In genomic region chr3:76308541-76308940, GRCh38 we compare ENCODE assay signal across 16 cellular contexts.
DNase-seq lines count a peak whose midpoint lies in the region; ATAC-seq, FAIRE-seq and TF ChIP-seq lines count a peak whose summit lies in the region.
"Had no signal": no experiment of that assay in that cellular context is flagged by ENCODE, and none has a peak within 500 bp of the region (broad histone marks: within the 10 kb centered on the region; RNA-seq: fewer than 3 reads in every experiment).

No MANE protein-coding gene starts in this region.

- H3K9me1 ChIP-seq in IMR-90 (ENCODE audit: insufficient read depth, low read length) = 0 out of 2 replicates have a peak, but pooled peaks cover 8% of the 10 kb centered on the region

- H2BK20ac ChIP-seq in IMR-90 (ENCODE audit: low read depth, low read length) = peak overlapping the region; percentile 27; the same call in 1 of the 2 replicates

- no peaks in the 10 kb centered on the region for H3K9me3 Mint-ChIP-seq in neural progenitor cell

- no peak overlapping the region for H3K27ac Mint-ChIP-seq in neural progenitor cell
- H3K27ac Mint-ChIP-seq: CD8-positive, alpha-beta T cell had no signal

- TF ChIP-seq RAD21 in IMR-90 (IDR thresholded peaks at IDR 0.05; ENCODE audit: low read length) = no peak

- no peaks in the 10 kb centered on the region for H3F3A ChIP-seq in neural progenitor cell (ENCODE audit: low read depth)

- H2AK9ac ChIP-seq in IMR-90 (replicated peaks; ENCODE audit: low read depth, low read length, poor library complexity) = no peak overlapping the region

- no peak overlapping the region for H3K4me3 Mint-ChIP-seq in neural progenitor cell
- H3K4me3 Mint-ChIP-seq: CD8-positive, alpha-beta T cell had no signal

- peak overlapping the region; percentile 57; the same call in 1 of the 2 replicates for H3K4me2 ChIP-seq in IMR-90 (ENCODE audit: low read depth, low read length)
- H3K4me2 ChIP-seq in neural progenitor cell = no peak overlapping the region

- H3K27me3 ChIP-seq in IMR-90 (ENCODE audit: control insufficient read depth, insufficient read depth, low read length) (no peaks in the 10 kb centered on the region), neural progenitor cell (no peaks in the 10 kb centered on the region)
- H3K27me3 ChIP-seq: MG63 had no signal

- FAIRE-seq in HTR-8/SVneo (lab: Jason Lieb, UNC) = no peak
- FAIRE-seq: HepG2 had no signal

- H4K20me1 ChIP-seq in IMR-90 (ENCODE audit: insufficient read depth, low read length) = no peaks in the 10 kb centered on the region
- H4K20me1 ChIP-seq in neural progenitor cell (ENCODE audit: low read depth) = no peaks in the 10 kb centered on the region

- H3K23ac ChIP-seq in IMR-90 (ENCODE audit: low read depth, low read length) = no peak overlapping the region; the same call in 1 of the 2 replicates

- peak overlapping the region; percentile 91; the same call in 1 of the 2 replicates for H3K4ac ChIP-seq in IMR-90 (ENCODE audit: low read depth, low read length)

- peak; percentile 8 for DNase-seq in AG08395 (ENCODE audit: low spot score)
- DNase-seq in IMR-90 = peak; percentile 85
- peak; percentile 59 for DNase-seq in fibroblast of peridontal ligament (ENCODE audit: extremely low read depth)
- DNase-seq in skeletal muscle cell (ENCODE audit: low read depth) = peak; percentile 47
- no peak for DNase-seq in NCI-H1436 treated with DMSO at 0.1 percent for 48 hours (lab: John Stamatoyannopoulos, UW)
- no peak for DNase-seq in HTR-8/SVneo (ENCODE audit: insufficient read length, low spot score)
- DNase-seq in neural progenitor cell (ENCODE audit: low spot score) = no peak
- DNase-seq: CD8-positive, alpha-beta T cell; H7; MG63; NCI-H1930; NCI-H2171 treated with DMSO at 0.1 percent for 48 hours; NCI-H82 had no signal

- TF ChIP-seq CTCF in IMR-90 (conservative IDR thresholded peaks at IDR 0.05; ENCODE audit: low read depth, low read length) = no peak
- no peak for TF ChIP-seq CTCF in neural progenitor cell (IDR thresholded peaks at IDR 0.05)

- H2BK15ac ChIP-seq in IMR-90 (ENCODE audit: low read depth, low read length) = no peak overlapping the region

- no peak overlapping the region for H3K14ac ChIP-seq in IMR-90 (replicated peaks; ENCODE audit: low read depth, low read length)

- H3K79me1 ChIP-seq in IMR-90 (ENCODE audit: low read depth in 1 of 2, low read length in 2 of 2) = no peaks in the 10 kb centered on the region; a peak in 2 of 4 replicates

- H3K27ac ChIP-seq in IMR-90 (ENCODE audit: insufficient read depth, low read length) = peak overlapping the region; percentile 79; the same call in 1 of the 2 replicates
- H3K27ac ChIP-seq in neural progenitor cell = no peak overlapping the region
- H3K27ac ChIP-seq: SK-N-MC had no signal

- H3K79me2 ChIP-seq in neural progenitor cell (ENCODE audit: low read depth) = no peaks in the 10 kb centered on the region

- peak overlapping the region; percentile 36; the same call in 1 of the 2 replicates for H3K9ac ChIP-seq in IMR-90 (ENCODE audit: low read depth, low read length)
- no peak overlapping the region for H3K9ac ChIP-seq in neural progenitor cell

- dilution Hi-C loops in IMR-90 (cut with HindIII; ENCODE audit: low sequenced_read_pairs, unreplicated experiment) = no loop called here

- TF ChIP-seq POLR2A in IMR-90 (IDR thresholded peaks at IDR 0.05; ENCODE audit: low read depth, low read length) = no peak

- H3K4me1 Mint-ChIP-seq in neural progenitor cell = no peaks in the 10 kb centered on the region

- H2BK5ac ChIP-seq in IMR-90 (ENCODE audit: low read depth, low read length, poor library complexity, severe bottlenecking) = peak overlapping the region; percentile 91

- POLR2A ChIA-PET in IMR-90 (lab: Charles Lee; ENCODE audit: unreplicated experiment) = no interaction called here

- H4K8ac ChIP-seq in IMR-90 (ENCODE audit: low read depth in 2 of 2, low read length in 2 of 2) = peak overlapping the region in 1 of 2 experiments; percentile 13; a peak in 2 of 4 replicates

- no peaks in the 10 kb centered on the region for H3K9me3 ChIP-seq in IMR-90 (ENCODE audit: control insufficient read depth, insufficient read depth, low read length)
- H3K9me3 ChIP-seq in neural progenitor cell (ENCODE audit: low read depth) = no peaks in the 10 kb centered on the region
- H3K9me3 ChIP-seq: MG63 had no signal

- H2BK120ac ChIP-seq in IMR-90 (ENCODE audit: low read depth, low read length) = peak overlapping the region; percentile 97; the same call in 1 of the 2 replicates

- intact Hi-C loops in IMR-90 (cut with micrococcal nuclease) = loop anchor here (5.0 kb wide), 1 partner anchor 266 kb away; no protein-coding TSS in a partner anchor

- 0 out of 2 replicates have a peak overlapping the region, but pooled peaks have one; percentile 27 for H3K56ac ChIP-seq in IMR-90 (ENCODE audit: extremely low read depth, insufficient read depth, low read length)

- no peaks in the 10 kb centered on the region for H3K36me3 ChIP-seq in IMR-90 (ENCODE audit: control insufficient read depth, insufficient read depth, low read length)
- no peaks in the 10 kb centered on the region for H3K36me3 ChIP-seq in neural progenitor cell
- H3K36me3 ChIP-seq: MG63 had no signal

- H3K4me3 ChIP-seq in IMR-90 (ENCODE audit: insufficient read depth, low read depth, low read length) = no peak overlapping the region
- no peak overlapping the region for H3K4me3 ChIP-seq in skeletal muscle cell (ENCODE audit: low read depth, low read length)
- H3K4me3 ChIP-seq in neural progenitor cell = no peak overlapping the region
- H3K4me3 ChIP-seq: MG63, SK-N-MC had no signal

- no peak overlapping the region for H2AK5ac ChIP-seq in IMR-90 (ENCODE audit: low read depth, low read length)

- CTCF ChIA-PET in IMR-90 (lab: Yijun Ruan, JAX) = no interaction called here

- H3K27me3 Mint-ChIP-seq in neural progenitor cell (ENCODE audit: insufficient read depth, low read depth) = no peaks in the 10 kb centered on the region

- no peaks in the 10 kb centered on the region for H3K36me3 Mint-ChIP-seq in neural progenitor cell
- H3K36me3 Mint-ChIP-seq: CD8-positive, alpha-beta T cell had no signal

- H3K4me1 ChIP-seq in IMR-90 (ENCODE audit: control insufficient read depth, insufficient read depth, low read length) = peaks cover 9% of the 10 kb centered on the region
- H3K4me1 ChIP-seq in neural progenitor cell = no peaks in the 10 kb centered on the region

- in situ Hi-C loops in IMR-90 (cut with MboI; ENCODE audit: low sequenced_read_pairs) = no loop called here

- no peak overlapping the region for H3K18ac ChIP-seq in IMR-90 (ENCODE audit: low read depth, low read length)

- ATAC-seq in IMR-90 (ENCODE audit: low read depth) (peak; percentile 43), GM21825 (IDR thresholded peaks at IDR 0.05; ENCODE audit: unreplicated experiment) (no peak)
- ATAC-seq: CD8-positive, alpha-beta T cell; HepG2 had no signal

- H4K91ac ChIP-seq in IMR-90 (ENCODE audit: insufficient read depth, low read depth, low read length) = no peak overlapping the region

- no peak overlapping the region for H4K5ac ChIP-seq in IMR-90 (ENCODE audit: low read depth, low read length)

- no TSS peak for BruUV-seq in IMR-90 (replicated peaks; lab: Mats Ljungman, UMichigan)

- no peak overlapping the region for H2AFZ ChIP-seq in IMR-90 (replicated peaks; ENCODE audit: low read length, poor library complexity)
- H2AFZ ChIP-seq in neural progenitor cell (replicated peaks) = no peak overlapping the region

TF ChIP-seq in IMR-90, 13 proteins besides CTCF, POLR2A, EP300 and RAD21:
- TF ChIP-seq FOS (IDR thresholded peaks at IDR 0.05; ENCODE audit: low read depth, low read length) (no peak), CEBPB (IDR thresholded peaks at IDR 0.05; ENCODE audit: low read depth, low read length) (peak; percentile 86)

Comparison
In these comparisons a context has a peak if more than half of its experiments do, and no peak if none do; other contexts are left out.
1. DNase-seq: peak in AG08395 (single experiment), IMR-90 (single experiment), fibroblast of peridontal ligament (single experiment) and skeletal muscle cell (single experiment); none in NCI-H1436 treated with DMSO at 0.1 percent for 48 hours (single experiment), HTR-8/SVneo (single experiment) and neural progenitor cell (single experiment).